ENCODE assay signal across 22 cellular contexts in the genomic region with DNA sequence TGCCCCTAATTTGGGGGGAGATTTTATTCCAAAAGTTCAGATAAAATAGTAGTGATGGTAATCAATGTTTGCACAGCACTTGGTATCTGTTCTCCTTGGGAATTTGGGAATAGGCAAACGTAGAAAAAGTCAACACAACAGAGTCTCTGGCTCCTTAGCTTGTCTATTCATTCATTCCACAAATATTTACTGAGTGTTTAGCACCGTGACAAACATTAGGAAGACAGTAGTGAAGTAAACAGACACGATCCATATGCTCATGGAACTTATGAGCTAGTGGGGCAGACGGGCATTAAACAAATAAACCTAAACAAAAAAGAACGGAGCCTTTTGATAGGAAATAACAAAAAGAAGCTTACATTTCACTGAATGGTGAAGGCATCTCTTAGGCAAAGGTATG.
"Had no signal": no experiment of that assay in that cellular context is flagged by ENCODE, and none has a peak within 500 bp of the region (broad histone marks: within the 10 kb centered on the region; RNA-seq: fewer than 3 reads in every experiment).

No MANE protein-coding gene starts in this region.

- H3K4me3 ChIP-seq: breast epithelium, K562 had no signal

- H3K4me1 ChIP-seq: breast epithelium had no signal

- H3K9me3 ChIP-seq: breast epithelium had no signal

- H3K36me3 ChIP-seq: breast epithelium had no signal

- H3K27ac ChIP-seq: breast epithelium had no signal

- DNase-seq: activated B cell treated with CpG ODN at 0.5 μM for 24 hours; activated CD4-positive, alpha-beta T cell treated with anti-CD3 and anti-CD28 coated beads for 1 hour; activated CD4-positive, alpha-beta T cell treated with anti-CD3 and anti-CD28 coated beads, Interleukin-2, amount 10 ng/mL, durations not matched to agents 24 days and 14 days; activated CD4-positive, alpha-beta T cell treated with anti-CD3 and anti-CD28 coated beads, Interleukin-2, amount 50 U/mL, for 48 hours; activated CD8-positive, alpha-beta memory T cell treated with anti-CD3 and anti-CD28 coated beads, Interleukin-2, amount 10 ng/mL, durations not matched to agents 7 days and 5 days; activated effector memory CD4-positive, alpha-beta T cell treated with Interleukin-2 at 50 U/mL for 16 hours; activated naive CD4-positive, alpha-beta T cell; activated T-cell treated with anti-CD3 and anti-CD28 coated beads, Interleukin-2, amount 50 U/mL, for 24 hours; aorta; caudate nucleus; Karpas-422; NCI-H1048; NCI-H146; NCI-H446; NCI-H524; NK-92 treated with Interleukin-12 subunit alpha and Interleukin-12 subunit beta, amount 100 ng/mL, for 24 hours; OCI-M1; SHP77; T-helper 17 cell; T-helper 9 cell had no signal

- H3K27me3 ChIP-seq: breast epithelium had no signal

- ATAC-seq: activated CD8-positive, alpha-beta memory T cell treated with anti-CD3 and anti-CD28 coated beads, Interleukin-2, amount 10 ng/mL, durations not matched to agents 7 days and 5 days; K562; T-helper 17 cell had no signal
